In the genomic region with DNA sequence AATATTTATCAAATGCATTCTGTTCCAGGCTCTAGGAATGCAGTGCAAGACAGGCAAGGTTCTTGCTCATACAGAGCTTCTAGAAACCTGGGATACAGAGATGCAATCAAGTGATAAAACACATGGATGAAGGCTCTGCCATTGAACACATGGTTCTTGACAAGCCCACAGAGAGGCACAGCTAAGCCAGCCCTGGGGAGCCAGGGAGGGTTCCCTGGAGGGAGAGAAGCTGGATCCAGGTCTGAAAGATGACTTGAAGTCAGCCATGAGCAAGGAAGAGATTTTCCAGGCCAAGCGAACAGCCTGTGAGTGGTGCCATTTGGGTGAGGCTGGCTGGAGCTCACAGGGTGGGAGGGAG, we compare ENCODE assay signal across 8 cellular contexts.
DNase-seq lines count a peak whose midpoint lies in the region; ATAC-seq lines count a peak whose summit lies in the region.

No MANE protein-coding gene starts in this region.

- H3K4me3 ChIP-seq in iPS-20b (ENCODE audit: low read length), result peak overlapping the region; percentile 51; the same call in 1 of the 2 replicates

- H3K9me3 Mint-ChIP-seq in activated T-helper 2 cell treated with anti-CD3 and anti-CD28 coated beads, Interferon-gamma antibody, Interleukin-2, Interleukin-4, amounts not matched to agents 10 μg/mL and 5 μg/mL and 100 μg/mL, durations not matched to agents 14 hours and 24 hours and 36 hours, result no peaks in the 10 kb centered on the region
- no peaks in the 10 kb centered on the region for H3K9me3 Mint-ChIP-seq in stimulated activated naive B cell treated with anti-CD40 and anti-IgM and Interleukin-4, amounts not matched to agents 10 μg/mL and 1 μg/mL and 100 μg/mL, for 72 hours

- ATAC-seq in HG03439 (IDR thresholded peaks at IDR 0.05; ENCODE audit: unreplicated experiment), result peak; percentile 1
- no peak for ATAC-seq in stimulated activated naive B cell treated with anti-CD40 and anti-IgM and Interleukin-4, amounts not matched to agents 10 μg/mL and 1 μg/mL and 100 μg/mL, for 72 hours (replicated peaks)
- ATAC-seq in HG02981 (IDR thresholded peaks at IDR 0.05; ENCODE audit: unreplicated experiment), result no peak
- no peak for ATAC-seq in HG02623 (IDR thresholded peaks at IDR 0.05; ENCODE audit: unreplicated experiment)
- ATAC-seq in GM21529 (IDR thresholded peaks at IDR 0.05; ENCODE audit: unreplicated experiment), result no peak

- peaks cover 33% of the 10 kb centered on the region for H3K4me1 ChIP-seq in iPS-20b (ENCODE audit: insufficient read depth, low read length)

- H3K27me3 ChIP-seq in iPS-20b (ENCODE audit: insufficient read depth, low read length), result no peaks in the 10 kb centered on the region; the same call in 1 of the 2 replicates

- intact Hi-C loops in activated T-helper 2 cell treated with anti-CD3 and anti-CD28 coated beads, Interferon-gamma antibody, Interleukin-2, Interleukin-4, amounts not matched to agents 10 μg/mL and 5 μg/mL and 100 μg/mL, durations not matched to agents 14 hours and 24 hours and 36 hours (cut with micrococcal nuclease), result loop anchor here (1.0 to 5.0 kb wide), 3 partner anchors 16 to 340 kb away; no protein-coding TSS in a partner anchor

- peak overlapping the region; percentile 95 for H3K27ac Mint-ChIP-seq in activated T-helper 2 cell treated with anti-CD3 and anti-CD28 coated beads, Interferon-gamma antibody, Interleukin-2, Interleukin-4, amounts not matched to agents 10 μg/mL and 5 μg/mL and 100 μg/mL, durations not matched to agents 14 hours and 24 hours and 36 hours
- H3K27ac Mint-ChIP-seq in stimulated activated naive B cell treated with anti-CD40 and anti-IgM and Interleukin-4, amounts not matched to agents 10 μg/mL and 1 μg/mL and 100 μg/mL, for 72 hours, result peak overlapping the region; percentile 99

- peak overlapping the region; percentile 63 for H3K27ac ChIP-seq in iPS-20b (ENCODE audit: low read length)

- peaks cover 80% of the 10 kb centered on the region for H3K4me1 Mint-ChIP-seq in activated T-helper 2 cell treated with anti-CD3 and anti-CD28 coated beads, Interferon-gamma antibody, Interleukin-2, Interleukin-4, amounts not matched to agents 10 μg/mL and 5 μg/mL and 100 μg/mL, durations not matched to agents 14 hours and 24 hours and 36 hours (ENCODE audit: low read depth)
- H3K4me1 Mint-ChIP-seq in stimulated activated naive B cell treated with anti-CD40 and anti-IgM and Interleukin-4, amounts not matched to agents 10 μg/mL and 1 μg/mL and 100 μg/mL, for 72 hours, result peaks cover 61 to 91% of the 10 kb centered on the region in 2 donors

- H3K36me3 ChIP-seq in iPS-20b (ENCODE audit: insufficient read depth, low read depth, low read length), result no peaks in the 10 kb centered on the region

- no peak for DNase-seq in activated T-helper 2 cell treated with anti-CD3 and anti-CD28 coated beads, Interferon-gamma antibody, Interleukin-2, Interleukin-4, amounts not matched to agents 10 μg/mL and 5 μg/mL and 100 μg/mL, durations not matched to agents 14 hours and 24 hours and 36 hours (ENCODE audit: low spot score)
- DNase-seq in stimulated activated naive B cell treated with anti-CD40 and anti-IgM and Interleukin-4, amounts not matched to agents 10 μg/mL and 1 μg/mL and 100 μg/mL, for 72 hours, result no peak
- DNase-seq in NCI-H1417 treated with DMSO at 0.1 percent for 48 hours (lab: John Stamatoyannopoulos, UW), result no peak

- H3K4me3 Mint-ChIP-seq in activated T-helper 2 cell treated with anti-CD3 and anti-CD28 coated beads, Interferon-gamma antibody, Interleukin-2, Interleukin-4, amounts not matched to agents 10 μg/mL and 5 μg/mL and 100 μg/mL, durations not matched to agents 14 hours and 24 hours and 36 hours (ENCODE audit: low read depth), result peak overlapping the region; percentile 50
- peak overlapping the region; percentile 83 to 86 for H3K4me3 Mint-ChIP-seq in stimulated activated naive B cell treated with anti-CD40 and anti-IgM and Interleukin-4, amounts not matched to agents 10 μg/mL and 1 μg/mL and 100 μg/mL, for 72 hours

- H3K9ac ChIP-seq in iPS-20b (ENCODE audit: low read depth, low read length), result peak overlapping the region; percentile 78; the same call in 1 of the 2 replicates

- H3K9me3 ChIP-seq in iPS-20b (ENCODE audit: insufficient read depth, low read depth, low read length), result no peaks in the 10 kb centered on the region

- H3K36me3 Mint-ChIP-seq in activated T-helper 2 cell treated with anti-CD3 and anti-CD28 coated beads, Interferon-gamma antibody, Interleukin-2, Interleukin-4, amounts not matched to agents 10 μg/mL and 5 μg/mL and 100 μg/mL, durations not matched to agents 14 hours and 24 hours and 36 hours (ENCODE audit: low read depth), result no peaks in the 10 kb centered on the region
- peaks cover 0 to 31% of the 10 kb centered on the region in 2 donors for H3K36me3 Mint-ChIP-seq in stimulated activated naive B cell treated with anti-CD40 and anti-IgM and Interleukin-4, amounts not matched to agents 10 μg/mL and 1 μg/mL and 100 μg/mL, for 72 hours

- no peaks in the 10 kb centered on the region for H3K27me3 Mint-ChIP-seq in activated T-helper 2 cell treated with anti-CD3 and anti-CD28 coated beads, Interferon-gamma antibody, Interleukin-2, Interleukin-4, amounts not matched to agents 10 μg/mL and 5 μg/mL and 100 μg/mL, durations not matched to agents 14 hours and 24 hours and 36 hours (ENCODE audit: low read depth)
- no peaks in the 10 kb centered on the region for H3K27me3 Mint-ChIP-seq in stimulated activated naive B cell treated with anti-CD40 and anti-IgM and Interleukin-4, amounts not matched to agents 10 μg/mL and 1 μg/mL and 100 μg/mL, for 72 hours
